Comparison of ENCODE assay signal across 25 cellular contexts in the genomic region with DNA sequence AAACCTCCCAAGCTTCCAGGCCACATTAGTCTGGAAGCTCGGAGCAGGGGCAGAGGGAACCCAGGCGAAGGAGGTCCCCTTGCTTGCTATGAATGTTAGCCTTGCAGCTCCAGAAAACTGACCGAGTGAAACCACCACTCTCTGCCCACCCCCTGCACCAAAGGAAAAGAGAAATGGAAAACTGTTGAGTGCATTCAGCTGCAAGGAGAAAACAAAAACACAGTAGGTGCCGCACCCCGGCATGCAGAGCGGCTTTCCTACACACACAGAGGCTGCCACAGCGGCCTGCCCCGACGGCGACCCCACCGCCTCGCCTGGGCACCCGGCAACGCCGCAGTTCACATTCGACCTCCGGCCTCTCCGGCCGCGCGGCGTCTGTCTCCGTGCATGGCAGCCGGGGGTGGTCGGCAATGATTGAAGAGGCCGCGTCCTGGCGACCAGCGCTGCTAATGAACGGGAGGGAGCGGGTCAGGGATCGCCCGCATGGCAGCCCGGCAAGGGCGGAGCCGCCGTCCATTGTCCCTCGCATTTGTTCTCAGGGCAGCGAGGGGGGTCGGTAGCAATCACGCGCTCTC.
DNase-seq lines count a peak whose midpoint lies in the region; ATAC-seq and TF ChIP-seq lines count a peak whose summit lies in the region.
"Had no signal": no experiment of that assay in that cellular context is flagged by ENCODE, and none has a peak within 500 bp of the region (broad histone marks: within the 10 kb centered on the region; RNA-seq: fewer than 3 reads in every experiment).

No MANE protein-coding gene starts in this region.

- no peaks in the 10 kb centered on the region for H3K36me3 ChIP-seq in neural progenitor cell
- H3K36me3 ChIP-seq: BE2C had no signal

- no peaks in the 10 kb centered on the region for H4K20me1 ChIP-seq in neural progenitor cell (ENCODE audit: low read depth)

- peaks cover 7% of the 10 kb centered on the region for H3K4me1 ChIP-seq in neural progenitor cell
- H3K4me1 ChIP-seq: BE2C had no signal

- no peak overlapping the region for H3K4me3 Mint-ChIP-seq in neural progenitor cell
- H3K4me3 Mint-ChIP-seq in natural killer cell, result no peak overlapping the region
- H3K4me3 Mint-ChIP-seq: CD14-positive monocyte, H9 had no signal

- H3K27me3 ChIP-seq in neural progenitor cell, result no peaks in the 10 kb centered on the region
- H3K27me3 ChIP-seq: BE2C had no signal

- H3K27ac Mint-ChIP-seq in neural progenitor cell, result no peak overlapping the region
- no peak overlapping the region for H3K27ac Mint-ChIP-seq in natural killer cell
- H3K27ac Mint-ChIP-seq: H9 had no signal

- no peaks in the 10 kb centered on the region for H3K9me3 ChIP-seq in neural progenitor cell (ENCODE audit: low read depth)
- H3K9me3 ChIP-seq: BE2C, SK-N-SH had no signal

- H3K27ac ChIP-seq in neural progenitor cell, result peak overlapping the region; percentile 13
- H3K27ac ChIP-seq: 22Rv1 had no signal

- no peak overlapping the region for H3K4me3 ChIP-seq in neural progenitor cell
- H3K4me3 ChIP-seq: K562 had no signal

- DNase-seq in NCI-H146 (lab: John Stamatoyannopoulos, UW) (peak; percentile 54), NCI-H146 treated with DMSO at 0.1 percent for 48 hours (lab: John Stamatoyannopoulos, UW; ENCODE audit: unreplicated experiment) (no peak), ecto neural progenitor cell (ENCODE audit: low spot score) (peak; percentile 40), neural progenitor cell (ENCODE audit: low spot score) (peak; percentile 17), ureter (ENCODE audit: low spot score) (peak; percentile 22), SW480 (ENCODE audit: low spot score) (no peak), NCI-H2171 treated with DMSO at 0.1 percent for 48 hours (lab: John Stamatoyannopoulos, UW) (no peak), natural killer cell (no peak)
- DNase-seq: ACHN; BE2C; Calu3; DMS79 treated with DMSO at 0.1 percent for 48 hours; H9; Kasumi-1; NCI-H1105 treated with DMSO at 0.1 percent for 48 hours; NCI-H2171; NCI-H345; NCI-H510A treated with DMSO at 0.1 percent for 48 hours; NCI-H82; NK-92 treated with Interleukin-12 subunit alpha and Interleukin-12 subunit beta, amount 100 ng/mL, for 24 hours; PC-3; SK-N-SH had no signal

- no peak overlapping the region for H3K4me2 ChIP-seq in neural progenitor cell
- H3K4me2 ChIP-seq: SK-N-SH had no signal

- intact Hi-C loops in natural killer cell (cut with micrococcal nuclease), result no loop called here

- ATAC-seq in natural killer cell, result no peak
- ATAC-seq: K562, PC-3 had no signal

- no peaks in the 10 kb centered on the region for H3K79me2 ChIP-seq in neural progenitor cell (ENCODE audit: low read depth)

- no peaks in the 10 kb centered on the region for H3K36me3 Mint-ChIP-seq in neural progenitor cell
- H3K36me3 Mint-ChIP-seq in natural killer cell, result no peaks in the 10 kb centered on the region
- H3K36me3 Mint-ChIP-seq: CD14-positive monocyte had no signal

- TF ChIP-seq CTCF in neural progenitor cell (IDR thresholded peaks at IDR 0.05) (no peak), natural killer cell (IDR thresholded peaks at IDR 0.05) (no peak)

- H3K27me3 Mint-ChIP-seq in neural progenitor cell (ENCODE audit: insufficient read depth, low read depth), result peaks cover 10% of the 10 kb centered on the region
- H3K27me3 Mint-ChIP-seq in natural killer cell (ENCODE audit: low read depth in 2 of 2), result peaks cover 0 to 2% of the 10 kb centered on the region in 2 donors

- H3K9ac ChIP-seq in neural progenitor cell, result no peak overlapping the region
- H3K9ac ChIP-seq: SK-N-SH had no signal

- peaks cover 7% of the 10 kb centered on the region for H3F3A ChIP-seq in neural progenitor cell (ENCODE audit: low read depth)

- peaks cover 2% of the 10 kb centered on the region for H3K9me3 Mint-ChIP-seq in neural progenitor cell
- peaks cover 0 to 3% of the 10 kb centered on the region in 2 donors for H3K9me3 Mint-ChIP-seq in natural killer cell

- no peak overlapping the region for H2AFZ ChIP-seq in neural progenitor cell (replicated peaks)

- H3K4me1 Mint-ChIP-seq in neural progenitor cell, result peaks cover 22% of the 10 kb centered on the region
- H3K4me1 Mint-ChIP-seq in natural killer cell, result no peaks in the 10 kb centered on the region
- H3K4me1 Mint-ChIP-seq: CD14-positive monocyte had no signal

Comparison
In these comparisons a context has a peak if more than half of its experiments do, and no peak if none do; other contexts are left out.
1. DNase-seq: peak in NCI-H146 (single experiment), ecto neural progenitor cell (single experiment), neural progenitor cell (single experiment) and ureter (single experiment); none in NCI-H146 treated with DMSO at 0.1 percent for 48 hours (single experiment), SW480 (single experiment), NCI-H2171 treated with DMSO at 0.1 percent for 48 hours (single experiment) and natural killer cell (single experiment).